8 cellular contexts compared by ENCODE assay signal in genomic region chr16:84138824-84139627, GRCh38. TPM values are rescaled to one million over a fixed set of nuclear protein-coding genes. Genes with fewer than 3 reads are reported as not detected.
DNase-seq lines count a peak whose midpoint lies in the region; ATAC-seq and TF ChIP-seq lines count a peak whose summit lies in the region.
"Had no signal": no experiment of that assay in that cellular context is flagged by ENCODE, and none has a peak within 500 bp of the region (broad histone marks: within the 10 kb centered on the region; RNA-seq: fewer than 3 reads in every experiment).

No MANE protein-coding gene starts in this region.

- H3K36me3 ChIP-seq in PC-3 (ENCODE audit: low read depth, low read length): no peaks in the 10 kb centered on the region
- no peaks in the 10 kb centered on the region for H3K36me3 ChIP-seq in left ventricle myocardium inferior

- H3F3A ChIP-seq in PC-3 (ENCODE audit: low read length, unreplicated experiment): no peaks in the 10 kb centered on the region

- ATAC-seq in GM18498 (IDR thresholded peaks at IDR 0.05; ENCODE audit: unreplicated experiment) (peak; percentile 82), HG02870 (IDR thresholded peaks at IDR 0.05; ENCODE audit: unreplicated experiment) (peak; percentile 93), PC-3 (peak; percentile 71), HG03045 (IDR thresholded peaks at IDR 0.05; ENCODE audit: unreplicated experiment) (no peak)

- H3K79me2 ChIP-seq in PC-3 (ENCODE audit: low read length): peaks cover 21% of the 10 kb centered on the region

- POLR2A ChIA-PET in PC-3 (lab: Charles Lee; ENCODE audit: unreplicated experiment): no interaction called here

- H3K4me3 ChIP-seq in PC-3 (ENCODE audit: low read length) (no peak overlapping the region), left ventricle myocardium inferior (peak overlapping the region; percentile 28), coronary artery (no peak overlapping the region)

- DNase-seq in PC-3: peak; percentile 22
- DNase-seq in left ventricle myocardium inferior: no peak
- no peak for DNase-seq in activated CD8-positive, alpha-beta memory T cell treated with anti-CD3 and anti-CD28 coated beads, Interleukin-2, amount 50 U/mL, for 4 hours
- no peak for DNase-seq in coronary artery (ENCODE audit: low spot score)

- no peaks in the 10 kb centered on the region for H3K9me3 ChIP-seq in PC-3 (ENCODE audit: low read length)
- no peaks in the 10 kb centered on the region for H3K9me3 ChIP-seq in left ventricle myocardium inferior (replicated peaks)

- BruUV-seq in PC-3 (replicated peaks; lab: Mats Ljungman, UMichigan): no TSS peak

- H3K27me3 ChIP-seq in PC-3 (ENCODE audit: low read length): no peaks in the 10 kb centered on the region
- H3K27me3 ChIP-seq in left ventricle myocardium inferior (ENCODE audit: low read depth): no peaks in the 10 kb centered on the region

- peaks cover 8% of the 10 kb centered on the region for H3K4me1 ChIP-seq in PC-3 (ENCODE audit: insufficient read depth, low read length)
- peaks cover 45% of the 10 kb centered on the region for H3K4me1 ChIP-seq in left ventricle myocardium inferior

- H3K9ac ChIP-seq in PC-3 (ENCODE audit: low read length): no peak overlapping the region

- H3K27ac ChIP-seq in PC-3 (ENCODE audit: low read length) (no peak overlapping the region), left ventricle myocardium inferior (replicated peaks) (peak overlapping the region; percentile 86), coronary artery (no peak overlapping the region)

- H2AFZ ChIP-seq in PC-3 (ENCODE audit: low read length): no peak overlapping the region

- no peak for TF ChIP-seq CTCF in PC-3 (conservative IDR thresholded peaks at IDR 0.05; ENCODE audit: low read depth, low read length)
- TF ChIP-seq CTCF in left ventricle myocardium inferior (IDR thresholded peaks at IDR 0.05; ENCODE audit: borderline replicate concordance): no peak
- no peak for TF ChIP-seq CTCF in coronary artery (IDR thresholded peaks at IDR 0.05)

- H3K9me2 ChIP-seq in PC-3 (replicated peaks; ENCODE audit: low read length): no peaks in the 10 kb centered on the region

- CTCF ChIA-PET in PC-3 (lab: Charles Lee): no interaction called here

- 0 out of 2 replicates have a peak overlapping the region, but pooled peaks have one; percentile 22 for H3K4me2 ChIP-seq in PC-3 (ENCODE audit: low read length)

- H4K20me1 ChIP-seq in PC-3 (ENCODE audit: low read length): no peaks in the 10 kb centered on the region

- intact Hi-C loops in PC-3 (cut with micrococcal nuclease): no loop called here
- intact Hi-C loops in left ventricle myocardium inferior (cut with micrococcal nuclease): no loop called here

RNA-seq across cellular contexts. Expression of gene HSDL1, which starts 6.0 kb away (rescaled TPM):
- 9.7 and 13.3 TPM in 2 replicates for total RNA-seq in PC-3 (2014; rRNA removed)
- 23.8 TPM for total RNA-seq in left ventricle myocardium inferior

RNA-seq across cellular contexts. Expression of gene DNAAF1, which starts 6.1 kb away (rescaled TPM):
- total RNA-seq in PC-3 (2014; rRNA removed): not detected in 2 replicates
- total RNA-seq in left ventricle myocardium inferior: 0.14 TPM
- total RNA-seq: glomerular endothelial cell had no signal

RNA-seq across cellular contexts. Expression of gene MBTPS1, which starts 22.3 kb away (rescaled TPM):
- total RNA-seq in PC-3 (2014; rRNA removed) (56.1 and 56.6 TPM in 2 replicates), left ventricle myocardium inferior (72.5 TPM)

RNA-seq across cellular contexts. Expression of gene TAF1C, which starts 47.8 kb away (rescaled TPM):
- 21.8 and 28.0 TPM in 2 replicates for total RNA-seq in PC-3 (2014; rRNA removed)
- total RNA-seq in left ventricle myocardium inferior: 29.0 TPM

RNA-seq across cellular contexts. Expression of gene ADAD2, which starts 51.9 kb away (rescaled TPM):
- not detected in 2 replicates for total RNA-seq in PC-3 (2014; rRNA removed)
- 0.52 TPM for total RNA-seq in left ventricle myocardium inferior
